ENCODE assay signal across 11 cellular contexts in the genomic region with DNA sequence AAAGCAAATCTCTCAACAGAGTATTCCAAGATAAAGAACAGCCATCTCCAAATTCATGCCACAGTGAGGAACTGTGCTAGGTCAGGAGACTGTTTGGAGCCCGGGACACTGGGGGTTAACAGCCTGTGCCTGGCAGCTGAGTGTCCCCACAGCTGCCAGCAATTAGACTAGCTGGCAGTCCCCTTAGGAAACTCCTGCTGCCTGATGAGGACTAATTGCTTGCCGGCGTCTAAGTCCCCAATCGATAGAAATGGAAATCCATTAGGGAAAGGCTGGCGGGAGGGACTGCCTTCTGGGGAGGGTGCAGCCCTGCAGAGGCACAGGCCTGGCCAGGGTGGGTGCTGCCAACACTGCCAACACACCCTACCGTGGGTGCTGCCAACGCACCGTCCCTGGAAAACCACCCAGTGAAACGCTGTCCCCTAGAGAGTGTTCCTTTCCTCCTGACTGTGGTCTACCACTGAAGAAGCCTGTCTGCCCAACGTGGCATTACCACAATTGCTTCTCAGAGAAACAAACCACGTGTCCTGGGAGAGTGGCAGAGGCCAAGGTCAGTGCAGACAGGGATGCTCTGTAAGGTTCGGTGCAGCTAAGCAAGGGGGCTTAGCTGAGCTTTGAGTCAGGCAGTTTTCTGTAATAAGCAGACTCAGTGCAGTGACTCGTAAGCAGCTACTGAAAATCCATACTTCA.
DNase-seq lines count a peak whose midpoint lies in the region; ATAC-seq, FAIRE-seq and TF ChIP-seq lines count a peak whose summit lies in the region.
"Had no signal": no experiment of that assay in that cellular context is flagged by ENCODE, and none has a peak within 500 bp of the region (broad histone marks: within the 10 kb centered on the region; RNA-seq: fewer than 3 reads in every experiment).

No MANE protein-coding gene starts in this region.

- H3K27me3 Mint-ChIP-seq in osteocyte (ENCODE audit: unreplicated experiment), result no peaks in the 10 kb centered on the region
- H3K27me3 Mint-ChIP-seq: naive B cell had no signal

- H2BK12ac ChIP-seq in H1 (ENCODE audit: low read depth, low read length), result 0 out of 2 replicates have a peak overlapping the region, but pooled peaks have one; percentile 31

- no peak overlapping the region for H3K4ac ChIP-seq in H1 (replicated peaks; ENCODE audit: insufficient read length, low read depth, low read length)

- no peak overlapping the region for H2BK5ac ChIP-seq in H1 (ENCODE audit: low read depth, low read length)

- WGBS in H1 (ENCODE audit: extremely low coverage in 1 of 2, insufficient coverage in 1 of 2, insufficient read length in 1 of 2, insufficient replicate concordance in 2 of 2, low coverage in 1 of 2, low lambda C conversion rate in 2 of 2, missing lambda C conversion rate in 1 of 2), 2 experiments, result 80% methylated on average over 11 of the region's 13 CpGs; no CpG with 5 or more reads in 1 of the 2 experiments

- POLR2A ChIA-PET in H1 (lab: Charles Lee; ENCODE audit: partially characterized antibody), result no interaction called here

- H3K14ac ChIP-seq in H1 (ENCODE audit: insufficient read length), result no peak overlapping the region

- TF ChIP-seq RAD21 in H1 (IDR thresholded peaks at IDR 0.05 in 1 of 2, conservative IDR thresholded peaks at IDR 0.05 in 1 of 2; ENCODE audit: low read depth in 2 of 2, low read length in 2 of 2), result no peak

- no peak overlapping the region for H2BK15ac ChIP-seq in H1 (ENCODE audit: low read length)

- no peak for FAIRE-seq in D721Med (lab: Jason Lieb, UNC)
- FAIRE-seq in H1 (lab: Jason Lieb, UNC), result no peak

- H3K9me3 ChIP-seq in H1 (ENCODE audit: insufficient read depth in 2 of 2, low read depth in 1 of 2, low read length in 1 of 2), result no peaks in the 10 kb centered on the region

- H3K79me2 ChIP-seq in H1 (ENCODE audit: control insufficient read depth in 1 of 2, insufficient read depth in 2 of 2, low read length in 2 of 2), result no peaks in the 10 kb centered on the region

- H2AK5ac ChIP-seq in H1 (ENCODE audit: low read depth, low read length), result no peak overlapping the region

- DNase-seq in D721Med (ENCODE audit: insufficient read length, low spot score), result peak; percentile 55
- peak; percentile 78 for DNase-seq in NCI-H2227 treated with DMSO at 0.1 percent for 48 hours (lab: John Stamatoyannopoulos, UW)
- DNase-seq in H1 (ENCODE audit: low read depth in 1 of 2, low spot score in 2 of 2), result no peak
- DNase-seq in osteocyte (ENCODE audit: extremely low spot score, unreplicated experiment), result peak; percentile 77
- no peak for DNase-seq in activated CD4-positive, alpha-beta T cell treated with anti-CD3 and anti-CD28 coated beads, Interleukin-2, amount 50 U/mL, for 4 hours
- DNase-seq: amniotic stem cell, DND-41, naive B cell had no signal

- H3K23me2 ChIP-seq in H1 (ENCODE audit: low read depth, low read length), result peaks cover 3% of the 10 kb centered on the region; the same call in 1 of the 2 replicates

- H4K5ac ChIP-seq in H1 (ENCODE audit: insufficient read length, low read depth, low read length), result no peak overlapping the region

- no peak for TF ChIP-seq POLR2A in H1 (IDR thresholded peaks at IDR 0.05; ENCODE audit: control extremely low read depth in 1 of 2, low read depth in 2 of 2, low read length in 2 of 2)

- H2AFZ ChIP-seq in H1 (ENCODE audit: low read length), result no peak overlapping the region

- no peak overlapping the region for H3K56ac ChIP-seq in H1 (replicated peaks; ENCODE audit: insufficient read length, low read depth, low read length)

- H4K91ac ChIP-seq in H1 (replicated peaks; ENCODE audit: insufficient read length, low read length), result no peak overlapping the region

- H3K9me3 Mint-ChIP-seq in osteocyte (ENCODE audit: unreplicated experiment), result no peaks in the 10 kb centered on the region

- no peaks in the 10 kb centered on the region for H3K79me1 ChIP-seq in H1 (ENCODE audit: low read depth, low read length)

- no peak overlapping the region for H2BK20ac ChIP-seq in H1 (ENCODE audit: low read length)

- TF ChIP-seq CTCF in D721Med (IDR thresholded peaks at IDR 0.05; ENCODE audit: insufficient read depth, missing control alignments), result no peak
- no peak for TF ChIP-seq CTCF in H1 (IDR thresholded peaks at IDR 0.05; ENCODE audit: control extremely low read depth in 1 of 3, insufficient read depth in 1 of 3, low read depth in 1 of 3, low read length in 3 of 3)
- no peak for TF ChIP-seq CTCF in osteocyte (IDR thresholded peaks at IDR 0.05)

- ATAC-seq in GM21360 (IDR thresholded peaks at IDR 0.05; ENCODE audit: unreplicated experiment) (no peak), GM21423 (IDR thresholded peaks at IDR 0.05; ENCODE audit: unreplicated experiment) (no peak), GM19467 (IDR thresholded peaks at IDR 0.05; ENCODE audit: unreplicated experiment) (no peak)

- H3K4me3 ChIP-seq in H1 (ENCODE audit: extremely low read depth in 1 of 4, insufficient read depth in 2 of 4, low read depth in 3 of 4, low read length in 4 of 4), result no peak overlapping the region

- no peaks in the 10 kb centered on the region for H3K4me1 Mint-ChIP-seq in osteocyte (ENCODE audit: unreplicated experiment)
- H3K4me1 Mint-ChIP-seq: naive B cell had no signal

- no peak overlapping the region for H3K9ac ChIP-seq in H1 (replicated peaks in 1 of 4; ENCODE audit: extremely low read depth in 1 of 4, low read depth in 3 of 4, low read length in 3 of 4)

- no peak overlapping the region for H3K4me2 ChIP-seq in H1 (ENCODE audit: insufficient read depth in 1 of 2, low read depth in 2 of 2, low read length in 2 of 2)

- H3K36me3 ChIP-seq in H1 (ENCODE audit: control insufficient read depth in 2 of 4, insufficient read depth in 4 of 4, low read length in 3 of 4), result no peaks in the 10 kb centered on the region

- H3K23ac ChIP-seq in H1 (ENCODE audit: insufficient read length), result no peak overlapping the region

- no peaks in the 10 kb centered on the region for H3K4me1 ChIP-seq in H1 (replicated peaks in 1 of 4; ENCODE audit: control insufficient read depth in 3 of 4, insufficient read depth in 4 of 4, low read length in 3 of 4)

- H4K8ac ChIP-seq in H1 (ENCODE audit: extremely low read depth, insufficient read depth, low read length), result no peak overlapping the region

- no peak for TF ChIP-seq EP300 in H1 (IDR thresholded peaks at IDR 0.05; ENCODE audit: borderline replicate concordance in 1 of 2, low read depth in 2 of 2, low read length in 2 of 2)

- no peak overlapping the region for H3K18ac ChIP-seq in H1 (ENCODE audit: extremely low read depth, low read length)

- H3K36me3 Mint-ChIP-seq in osteocyte (ENCODE audit: unreplicated experiment), result no peaks in the 10 kb centered on the region
- H3K36me3 Mint-ChIP-seq: naive B cell had no signal

- no peak overlapping the region for H3K27ac ChIP-seq in H1 (ENCODE audit: low read depth, low read length)

- H3K27me3 ChIP-seq in H1 (replicated peaks in 1 of 4; ENCODE audit: control insufficient read depth in 3 of 4, extremely low read depth in 1 of 4, insufficient read depth in 3 of 4, low read length in 3 of 4), result no peaks in the 10 kb centered on the region

- no peaks in the 10 kb centered on the region for H4K20me1 ChIP-seq in H1 (replicated peaks in 1 of 2; ENCODE audit: control insufficient read depth in 1 of 2, insufficient read depth in 2 of 2, low read length in 2 of 2)

- H3K27ac Mint-ChIP-seq in osteocyte (ENCODE audit: unreplicated experiment), result no peak overlapping the region
- H3K27ac Mint-ChIP-seq: naive B cell had no signal

- CTCF ChIA-PET in H1 (lab: Charles Lee; ENCODE audit: partially characterized antibody), result interaction anchor here (1.2 to 1.4 kb wide), 2 partner anchors 9 to 92 kb away, joined by 3 to 4 read pairs; no protein-coding TSS in a partner anchor

- H3K4me3 Mint-ChIP-seq in osteocyte (ENCODE audit: unreplicated experiment), result no peak overlapping the region

- H2BK120ac ChIP-seq in H1 (replicated peaks; ENCODE audit: low read depth, low read length), result no peak overlapping the region

TF ChIP-seq in H1, 55 proteins besides CTCF, POLR2A, EP300 and RAD21:
- no peak for TF ChIP-seq CREB1 (IDR thresholded peaks at IDR 0.05)
- TF ChIP-seq CHD1 (IDR thresholded peaks at IDR 0.05; ENCODE audit: low read depth, low read length), result no peak
- no peak for TF ChIP-seq RXRA (IDR thresholded peaks at IDR 0.05; ENCODE audit: insufficient read depth, low read depth, low read length)

Comparison
In these comparisons a context has a peak if more than half of its experiments do, and no peak if none do; other contexts are left out.
1. DNase-seq: peak in D721Med (single experiment), NCI-H2227 treated with DMSO at 0.1 percent for 48 hours (single experiment) and osteocyte (single experiment); none in H1 (0 of 2) and activated CD4-positive, alpha-beta T cell treated with anti-CD3 and anti-CD28 coated beads, Interleukin-2, amount 50 U/mL, for 4 hours (0 of 2).